ENCODE assay signal across 23 cellular contexts in genomic region chr4:165970703-165971420, GRCh38.
"Had no signal": no experiment of that assay in that cellular context is flagged by ENCODE, and none has a peak within 500 bp of the region (broad histone marks: within the 10 kb centered on the region; RNA-seq: fewer than 3 reads in every experiment).

No MANE protein-coding gene starts in this region.

- H3K4me3 ChIP-seq: colonic mucosa, esophagus muscularis mucosa, left lung, neural progenitor cell, right atrium auricular region, spleen, testis, tibial artery had no signal

- DNase-seq: colonic mucosa; effector CD8-positive, alpha-beta T cell; endodermal cell; hypothalamus; immature natural killer cell; islet precursor cell; left cardiac atrium; left lung; mesendoderm; midbrain; naive thymus-derived CD4-positive, alpha-beta T cell; spleen; stimulated activated CD4-positive, alpha-beta T cell treated with anti-CD3 and anti-CD28 coated beads, Interleukin-4, amount 100 ng/mL, for 4 hours; stimulated activated naive CD8-positive, alpha-beta T cell treated with anti-CD3 and anti-CD28 coated beads, Interleukin-15, Interleukin-2, amounts not matched to agents 100 U/mL and 50 U/mL, for 24 hours; substantia nigra; testis; tibial artery had no signal

- H3K9me3 ChIP-seq: colonic mucosa, testis had no signal

- ATAC-seq: left lung; naive thymus-derived CD4-positive, alpha-beta T cell; sciatic nerve; stimulated activated memory B cell treated with anti-CD40 and anti-IgM and Interleukin-4, amounts not matched to agents 10 μg/mL and 1 μg/mL and 100 μg/mL, for 72 hours; stimulated activated naive CD8-positive, alpha-beta T cell treated with anti-CD3 and anti-CD28 coated beads, Interleukin-15, Interleukin-2, amounts not matched to agents 100 U/mL and 50 U/mL, for 24 hours had no signal

- H3K27me3 ChIP-seq: colonic mucosa, esophagus muscularis mucosa, left lung, neural progenitor cell, right atrium auricular region, spleen, testis, tibial artery had no signal

- H3K27ac ChIP-seq: colonic mucosa, esophagus muscularis mucosa, left lung, neural progenitor cell, parathyroid adenoma, right atrium auricular region, spleen, testis, tibial artery had no signal

- H3K36me3 ChIP-seq: colonic mucosa, esophagus muscularis mucosa, left lung, neural progenitor cell, right atrium auricular region, spleen, tibial artery had no signal

- H3K4me1 ChIP-seq: colonic mucosa, left lung, neural progenitor cell, parathyroid adenoma, right atrium auricular region, spleen, testis, tibial artery had no signal
